In genomic region chr10:70672165-70672992, GRCh38 we compare ENCODE assay signal across 2 cellular contexts.
TF ChIP-seq lines count a peak whose summit lies in the region.

Gene ADAMTS14 (plus strand): TSS chr10:70672506. CDS start chr10:70672803, 297 bp downstream.

TF ChIP-seq in SK-N-SH, 30 proteins besides CTCF, POLR2A, EP300 and RAD21 (continued from another document):
- TF ChIP-seq REST (IDR thresholded peaks at IDR 0.05; ENCODE audit: low read depth, low read length) (no peak), SIN3A (IDR thresholded peaks at IDR 0.05; ENCODE audit: borderline replicate concordance, low read depth, low read length) (no peak), ZBTB33 (IDR thresholded peaks at IDR 0.05; ENCODE audit: borderline replicate concordance, low read depth) (no peak), FOXM1 (IDR thresholded peaks at IDR 0.05; ENCODE audit: low read depth) (no peak), RXRA (IDR thresholded peaks at IDR 0.05; ENCODE audit: borderline replicate concordance, low read depth) (no peak), IRF3 (IDR thresholded peaks at IDR 0.05; ENCODE audit: low read depth, low read length) (no peak), ELF1 (IDR thresholded peaks at IDR 0.05) (no peak), SMC3 (IDR thresholded peaks at IDR 0.05; ENCODE audit: low read depth, low read length) (no peak)

TF ChIP-seq in HepG2, 621 proteins besides CTCF, POLR2A, EP300 and RAD21 (continued from another document):
- TF ChIP-seq ZNF800 (CRISPR knock-in tag; IDR thresholded peaks at IDR 0.05): peak; percentile 70; the same call in 1 of the 2 replicates
